12 cellular contexts compared by ENCODE assay signal in the genomic region with DNA sequence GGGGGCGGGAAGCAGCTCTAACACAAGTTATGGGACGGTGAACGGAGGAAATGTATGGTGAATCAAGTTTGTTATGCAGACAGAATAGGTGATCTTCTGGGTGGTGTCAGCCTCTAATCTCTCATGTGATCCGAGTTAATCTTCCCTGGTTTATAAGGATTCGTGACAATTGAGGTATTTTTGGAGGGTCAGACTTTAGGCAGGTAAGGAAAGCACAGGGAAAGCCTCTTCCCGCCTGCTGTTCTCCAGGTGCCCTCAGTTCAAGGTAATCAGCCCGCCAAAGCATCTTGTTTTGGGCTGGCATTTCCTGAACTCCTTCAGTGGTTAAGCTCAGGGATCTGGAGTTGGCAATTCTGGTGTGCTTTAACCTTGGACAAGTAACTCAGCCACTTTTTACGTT. TPM values are rescaled to one million over a fixed set of nuclear protein-coding genes. Genes with fewer than 3 reads are reported as not detected.
DNase-seq lines count a peak whose midpoint lies in the region; ATAC-seq and TF ChIP-seq lines count a peak whose summit lies in the region.
"Had no signal": no experiment of that assay in that cellular context is flagged by ENCODE, and none has a peak within 500 bp of the region (broad histone marks: within the 10 kb centered on the region; RNA-seq: fewer than 3 reads in every experiment).

No MANE protein-coding gene starts in this region.

- H3K9me3 Mint-ChIP-seq in CD4-positive, alpha-beta T cell: no peaks in the 10 kb centered on the region
- no peaks in the 10 kb centered on the region for H3K9me3 Mint-ChIP-seq in Calu3 (ENCODE audit: low read depth, unreplicated experiment)
- H3K9me3 Mint-ChIP-seq: activated CD4-positive, alpha-beta T cell treated with anti-CD3 and anti-CD28 coated beads, Interleukin-2, amount 10 ng/mL, durations not matched to agents 7 days and 5 days; brain had no signal

- WGBS in ovary, 3 donors: 39 to 58% (median 39%) methylated on average over 8 of the region's 8 CpGs

- TF ChIP-seq CTCF in CD4-positive, alpha-beta T cell (IDR thresholded peaks at IDR 0.05): no peak
- TF ChIP-seq CTCF in NB4 (IDR thresholded peaks at IDR 0.05; ENCODE audit: low read depth, low read length) (no peak), epithelial cell of esophagus (IDR thresholded peaks at IDR 0.05; ENCODE audit: insufficient read depth, low read depth, low read length, missing control alignments) (no peak), ovary (IDR thresholded peaks at IDR 0.05) (no peak), Calu3 (IDR thresholded peaks at IDR 0.05; ENCODE audit: unreplicated experiment) (no peak)

- no peaks in the 10 kb centered on the region for H3K27me3 ChIP-seq in CD4-positive, alpha-beta T cell (ENCODE audit: control insufficient read depth, insufficient read depth, low read length)
- no peaks in the 10 kb centered on the region for H3K27me3 ChIP-seq in ovary

- H3K9me3 ChIP-seq in CD4-positive, alpha-beta T cell (ENCODE audit: control insufficient read depth, low read length): no peaks in the 10 kb centered on the region
- H3K9me3 ChIP-seq in ovary: no peaks in the 10 kb centered on the region

- H3K4me1 ChIP-seq in ovary (ENCODE audit: insufficient read depth): peaks cover 8% of the 10 kb centered on the region

- no peak for TF ChIP-seq POLR2A in NB4 (IDR thresholded peaks at IDR 0.05; ENCODE audit: extremely low read depth, insufficient read length)
- TF ChIP-seq POLR2A in ovary (IDR thresholded peaks at IDR 0.05): no peak

- no TSS peak for BruUV-seq in Calu3 (replicated peaks; lab: Mats Ljungman, UMichigan)

- intact Hi-C loops in CD4-positive, alpha-beta T cell (cut with DNase I, micrococcal nuclease): loop anchor here (2.0 to 10.0 kb wide), 3 partner anchors 111 to 2001 kb away; a partner anchor contains a TSS
- intact Hi-C loops in ovary (cut with DNase I) (loop anchor here in 1 of 4 donors (10.0 kb wide), 1 partner anchor 71 kb away; a partner anchor contains a TSS), Calu3 (cut with micrococcal nuclease; ENCODE audit: unreplicated experiment) (loop anchor here (5.0 kb wide), 1 partner anchor 36 kb away; a partner anchor contains a TSS)

- CTCF ChIA-PET in CD4-positive, alpha-beta T cell (lab: Charles Lee): no interaction called here
- CTCF ChIA-PET in Calu3 (lab: Charles Lee): no interaction called here

- POLR2A ChIA-PET in CD4-positive, alpha-beta T cell (lab: Charles Lee): interaction anchor here (0.6 to 3.1 kb wide), 9 partner anchors 16 to 85 kb away, joined by 3 to 45 read pairs (median 6); a partner anchor contains a TSS

- peak overlapping the region; percentile 22 for H3K27ac ChIP-seq in CD4-positive, alpha-beta T cell (ENCODE audit: low read depth, low read length)
- no peak overlapping the region for H3K27ac ChIP-seq in ovary

- no peaks in the 10 kb centered on the region for H3K36me3 ChIP-seq in ovary

- peaks cover 42% of the 10 kb centered on the region for H3K36me3 Mint-ChIP-seq in CD4-positive, alpha-beta T cell (ENCODE audit: low read depth)
- H3K36me3 Mint-ChIP-seq in Calu3 (ENCODE audit: insufficient read depth, unreplicated experiment): peaks cover 33% of the 10 kb centered on the region

- H3K27ac Mint-ChIP-seq in CD4-positive, alpha-beta T cell: no peak overlapping the region
- H3K27ac Mint-ChIP-seq in Calu3 (ENCODE audit: unreplicated experiment): no peak overlapping the region
- H3K27ac Mint-ChIP-seq: activated CD4-positive, alpha-beta T cell treated with anti-CD3 and anti-CD28 coated beads, Interleukin-2, amount 10 ng/mL, durations not matched to agents 7 days and 5 days; brain had no signal

- H3K4me1 Mint-ChIP-seq in CD4-positive, alpha-beta T cell (ENCODE audit: low read depth): peaks cover 28% of the 10 kb centered on the region
- H3K4me1 Mint-ChIP-seq in Calu3 (ENCODE audit: low read depth, unreplicated experiment): peaks cover 25% of the 10 kb centered on the region

- H3K4me3 ChIP-seq in NB4 (ENCODE audit: low read depth, low read length): peak overlapping the region; percentile 97
- H3K4me3 ChIP-seq in epithelial cell of esophagus (ENCODE audit: low read length): peak overlapping the region; percentile 96
- H3K4me3 ChIP-seq in ovary: peak overlapping the region; percentile 90
- H3K4me3 ChIP-seq: lung had no signal

- no peak overlapping the region for H3K4me3 Mint-ChIP-seq in CD4-positive, alpha-beta T cell
- no peak overlapping the region for H3K4me3 Mint-ChIP-seq in Calu3 (ENCODE audit: low read depth, unreplicated experiment)
- H3K4me3 Mint-ChIP-seq: activated CD4-positive, alpha-beta T cell treated with anti-CD3 and anti-CD28 coated beads, Interleukin-2, amount 10 ng/mL, durations not matched to agents 7 days and 5 days had no signal

- no peaks in the 10 kb centered on the region for H3K27me3 Mint-ChIP-seq in CD4-positive, alpha-beta T cell
- no peaks in the 10 kb centered on the region for H3K27me3 Mint-ChIP-seq in Calu3 (ENCODE audit: unreplicated experiment)
- H3K27me3 Mint-ChIP-seq: activated CD4-positive, alpha-beta T cell treated with anti-CD3 and anti-CD28 coated beads, Interleukin-2, amount 10 ng/mL, durations not matched to agents 7 days and 5 days had no signal

- no peak for TF ChIP-seq EP300 in ovary (IDR thresholded peaks at IDR 0.05)

- ATAC-seq in CD4-positive, alpha-beta T cell (ENCODE audit: poor library complexity): no peak
- ATAC-seq in HG02798 (IDR thresholded peaks at IDR 0.05; ENCODE audit: poor library complexity, unreplicated experiment): no peak

- no peak for DNase-seq in CD4-positive, alpha-beta T cell
- DNase-seq in NB4 (ENCODE audit: low read depth): no peak
- no peak for DNase-seq in epithelial cell of esophagus (ENCODE audit: low read depth)
- no peak for DNase-seq in ovary
- DNase-seq in activated T-cell treated with anti-CD3 and anti-CD28 coated beads for 4 hours: no peak
- DNase-seq in NCI-H446 (lab: John Stamatoyannopoulos, UW): no peak
- DNase-seq in Calu3: no peak
- DNase-seq: NCI-H524 treated with DMSO at 0.1 percent for 48 hours had no signal

RNA-seq across cellular contexts. Expression of a gene that starts 1.2 kb away (rescaled TPM):
- 10 to 100 TPM; 20.7 to 21.8 TPM for total RNA-seq in CD4-positive, alpha-beta T cell
- 10 to 100 TPM; 23.8 to 41.5 (median 31.8) TPM for total RNA-seq in ovary
- polyA plus RNA-seq in ovary: 10 to 100 TPM; 15.5 to 40.7 TPM
- 41.0 and 44.3 TPM in 2 replicates for total RNA-seq in Calu3 (2022)

RNA-seq across cellular contexts. Expression of a gene that starts 1.6 kb away (rescaled TPM):
- total RNA-seq in CD4-positive, alpha-beta T cell: under 1 TPM; 0.25 to 0.36 TPM
- 1 to 10 TPM; 2.2 to 10.0 (median 3.5) TPM for total RNA-seq in ovary
- 1 to 10 TPM; 2.5 to 3.2 TPM for polyA plus RNA-seq in ovary
- total RNA-seq in Calu3 (2022): 73.8 and 75.5 TPM in 2 replicates

RNA-seq across cellular contexts. Expression of a gene that starts 18.4 kb away (rescaled TPM):
- 10 to 100 TPM; 37.0 to 39.8 TPM for total RNA-seq in CD4-positive, alpha-beta T cell
- total RNA-seq in ovary: 1 to 10 TPM; 1.0 to 6.9 (median 2.5) TPM
- 1 to 10 TPM; 1.2 to 3.1 TPM for polyA plus RNA-seq in ovary
- total RNA-seq in Calu3 (2022): 0.24 and 0.27 TPM in 2 replicates

RNA-seq across cellular contexts. Expression of a gene that starts 34.9 kb away (rescaled TPM):
- total RNA-seq in CD4-positive, alpha-beta T cell: 10 to 100 TPM; 14.4 to 14.7 TPM
- total RNA-seq in ovary: 100 to 1,000 TPM in 5 of 7 donors, 10 to 100 TPM in 2; 61.5 to 135 (median 120) TPM
- polyA plus RNA-seq in ovary: 100 to 1,000 TPM in 1 of 2 donors, 10 to 100 TPM in 1; 94.4 to 148 TPM
- total RNA-seq in Calu3 (2022): 8.7 and 9.4 TPM in 2 replicates

Comparison
In these comparisons a context has a peak if more than half of its experiments do, and no peak if none do; other contexts are left out.
1. RNA of a gene that starts 18.4 kb away (total RNA-seq): 37.0 to 39.8 TPM in CD4-positive, alpha-beta T cell; 1.0 to 6.9 TPM in ovary and 0.24 to 0.27 TPM in Calu3; every median in the first group is over 4 times any median in the second.
2. Peak in every context shown above with its lines, with median percentiles within 50 percentile points of each other: H3K4me3 ChIP-seq.